21 cellular contexts compared by ENCODE assay signal in genomic region chr4:100295792-100296191, GRCh38.
DNase-seq lines count a peak whose midpoint lies in the region; ATAC-seq and TF ChIP-seq lines count a peak whose summit lies in the region.
"Had no signal": no experiment of that assay in that cellular context is flagged by ENCODE, and none has a peak within 500 bp of the region (broad histone marks: within the 10 kb centered on the region; RNA-seq: fewer than 3 reads in every experiment).

No MANE protein-coding gene starts in this region.

- in situ Hi-C loops in mammary epithelial cell (cut with MboI; ENCODE audit: low sequenced_read_pairs in 2 of 2): no loop called here

- CTCF ChIA-PET in mammary epithelial cell (lab: Charles Lee; ENCODE audit: low non-redundant PET): no interaction called here

- H4K20me1 ChIP-seq in KMS-11 (ENCODE audit: insufficient read depth) (no peaks in the 10 kb centered on the region), mammary epithelial cell (ENCODE audit: insufficient read depth, low read length) (no peaks in the 10 kb centered on the region)

- no peaks in the 10 kb centered on the region for H3K27me3 ChIP-seq in KMS-11 (ENCODE audit: insufficient read depth, low read depth)
- no peaks in the 10 kb centered on the region for H3K27me3 ChIP-seq in mammary epithelial cell (ENCODE audit: insufficient read depth, low read length)
- no peaks in the 10 kb centered on the region for H3K27me3 ChIP-seq in colonic mucosa
- H3K27me3 ChIP-seq: neural progenitor cell, spleen had no signal

- peak; percentile 59 for DNase-seq in DMS53 (lab: John Stamatoyannopoulos, UW)
- DNase-seq in mammary epithelial cell: peak; percentile 43
- DNase-seq in foreskin fibroblast: peak; percentile 14 to 26
- DNase-seq in colonic mucosa: no peak
- DNase-seq in mesenteric fat pad (ENCODE audit: low spot score): no peak
- DNase-seq: activated CD4-positive, alpha-beta T cell treated with anti-CD3 and anti-CD28 coated beads, Interleukin-2, amount 10 ng/mL, durations not matched to agents 7 days and 5 days; activated CD8-positive, alpha-beta memory T cell treated with anti-CD3 and anti-CD28 coated beads, Interleukin-2, amount 50 U/mL, for 48 hours; activated gamma-delta T cell treated with Interleukin-2 at 50 U/mL for 16 hours; Karpas-422; mucosa of descending colon; NCI-H1105 treated with DMSO at 0.1 percent for 48 hours; NCI-H526; spleen; stimulated activated CD8-positive, alpha-beta memory T cell treated with anti-CD3 and anti-CD28 coated beads, Interleukin-4, amount 100 ng/mL, for 48 hours; T-helper 1 cell had no signal

- H3K4me3 ChIP-seq in KMS-11 (IDR thresholded peaks at IDR 0.05; ENCODE audit: insufficient read depth, low read depth, low read length) (no peak overlapping the region), mammary epithelial cell (replicated peaks in 1 of 3; ENCODE audit: insufficient read depth in 1 of 3, low read depth in 2 of 3, low read length in 3 of 3) (no peak overlapping the region), foreskin fibroblast (ENCODE audit: low read depth in 1 of 2, low read length in 2 of 2) (no peak overlapping the region), colonic mucosa (no peak overlapping the region)
- H3K4me3 ChIP-seq: mucosa of descending colon, neural progenitor cell, prostate gland, spleen had no signal

- intact Hi-C loops in mammary epithelial cell (cut with micrococcal nuclease) (no loop called here), colonic mucosa (cut with DNase I) (no loop called here)

- H3K4me2 ChIP-seq in KMS-11 (peak overlapping the region; percentile 8; the same call in 1 of the 2 replicates), mammary epithelial cell (ENCODE audit: insufficient read depth, low read depth, low read length) (no peak overlapping the region)
- H3K4me2 ChIP-seq: neural progenitor cell had no signal

- no peak overlapping the region for H3K9ac ChIP-seq in KMS-11
- H3K9ac ChIP-seq in mammary epithelial cell (ENCODE audit: insufficient read depth, low read length): no peak overlapping the region
- H3K9ac ChIP-seq in colonic mucosa (ENCODE audit: low read depth in 2 of 2, low read length in 2 of 2): no peak overlapping the region
- H3K9ac ChIP-seq: neural progenitor cell had no signal

- H2AFZ ChIP-seq in KMS-11 (ENCODE audit: low read depth) (no peak overlapping the region; the same call in 1 of the 2 replicates), mammary epithelial cell (ENCODE audit: low read depth, low read length) (no peak overlapping the region)
- H2AFZ ChIP-seq: neural progenitor cell had no signal

- WGBS in mammary epithelial cell (ENCODE audit: low coverage, missing lambda C conversion rate): 62% methylated on average over 2 of the region's 2 CpGs

- no peaks in the 10 kb centered on the region for H3K9me3 ChIP-seq in mammary epithelial cell (replicated peaks; ENCODE audit: insufficient read depth, low read length)
- H3K9me3 ChIP-seq in colonic mucosa: no peaks in the 10 kb centered on the region
- H3K9me3 ChIP-seq: mucosa of descending colon, prostate gland, spleen had no signal

- no peak for ATAC-seq in GM21360 (IDR thresholded peaks at IDR 0.05; ENCODE audit: unreplicated experiment)
- no peak for ATAC-seq in HG03520 (IDR thresholded peaks at IDR 0.05; ENCODE audit: unreplicated experiment)
- ATAC-seq: left lobe of liver, mucosa of descending colon had no signal

- H3K36me3 ChIP-seq in KMS-11 (ENCODE audit: insufficient read depth): no peaks in the 10 kb centered on the region
- no peaks in the 10 kb centered on the region for H3K36me3 ChIP-seq in mammary epithelial cell (ENCODE audit: insufficient read depth, low read length)
- H3K36me3 ChIP-seq in colonic mucosa: no peaks in the 10 kb centered on the region
- H3K36me3 ChIP-seq: prostate gland, spleen had no signal

- H3K4me1 ChIP-seq in KMS-11 (ENCODE audit: low read depth, poor library complexity, severe bottlenecking): peaks cover 9% of the 10 kb centered on the region
- peaks cover 4% of the 10 kb centered on the region for H3K4me1 ChIP-seq in mammary epithelial cell (ENCODE audit: insufficient read depth, low read length)
- no peaks in the 10 kb centered on the region for H3K4me1 ChIP-seq in colonic mucosa
- H3K4me1 ChIP-seq: prostate gland, spleen had no signal

- TF ChIP-seq CTCF in KMS-11 (conservative IDR thresholded peaks at IDR 0.05; ENCODE audit: low read depth, low read length) (no peak), mammary epithelial cell (conservative IDR thresholded peaks at IDR 0.05 in 1 of 2, IDR thresholded peaks at IDR 0.05 in 1 of 2; ENCODE audit: extremely low read depth in 1 of 2, insufficient read depth in 1 of 2, low read depth in 1 of 2, low read length in 2 of 2) (no peak), foreskin fibroblast (IDR thresholded peaks at IDR 0.05; ENCODE audit: low read depth, low read length) (no peak), colonic mucosa (IDR thresholded peaks at IDR 0.05) (no peak)

- H3K79me2 ChIP-seq in KMS-11 (ENCODE audit: insufficient read depth, low read depth): no peaks in the 10 kb centered on the region
- H3K79me2 ChIP-seq in mammary epithelial cell (ENCODE audit: insufficient read depth, low read length): no peaks in the 10 kb centered on the region

- dilution Hi-C loops in mammary epithelial cell (cut with HindIII; ENCODE audit: low sequenced_read_pairs): no loop called here

- H3K27ac ChIP-seq in KMS-11 (no peak overlapping the region), mammary epithelial cell (ENCODE audit: insufficient read depth, low read depth, low read length) (no peak overlapping the region), colonic mucosa (no peak overlapping the region)
- H3K27ac ChIP-seq: neural progenitor cell, prostate gland, spleen had no signal

- no TSS peak for BruUV-seq in mammary epithelial cell (replicated peaks; lab: Mats Ljungman, UMichigan)

Comparison
In these comparisons a context has a peak if more than half of its experiments do, and no peak if none do; other contexts are left out.
1. DNase-seq: peak in DMS53 (single experiment), mammary epithelial cell (single experiment) and foreskin fibroblast (2 of 2); none in colonic mucosa (single experiment) and mesenteric fat pad (single experiment).